ENCODE assay signal across 34 cellular contexts in genomic region chr7:95668504-95669018, GRCh38.
"Had no signal": no experiment of that assay in that cellular context is flagged by ENCODE, and none has a peak within 500 bp of the region (broad histone marks: within the 10 kb centered on the region; RNA-seq: fewer than 3 reads in every experiment).

No MANE protein-coding gene starts in this region.

- H3K4me1 ChIP-seq: SJCRH30 had no signal

- H3K9me3 Mint-ChIP-seq: activated naive CD8-positive, alpha-beta T cell treated with anti-CD3 and anti-CD28 coated beads, Interleukin-2, amount 10 ng/mL, durations not matched to agents 7 days and 5 days; central memory CD8-positive, alpha-beta T cell had no signal

- H3K27ac Mint-ChIP-seq: activated CD4-positive, alpha-beta T cell treated with anti-CD3 and anti-CD28 coated beads, Interleukin-2, amount 10 ng/mL, durations not matched to agents 24 days and 14 days; activated CD8-positive, alpha-beta T cell treated with anti-CD3 and anti-CD28 coated beads for 36 hours; activated naive CD4-positive, alpha-beta T cell treated with anti-CD3 and anti-CD28 coated beads, Interleukin-2, amount 50 U/mL, for 24 hours; activated naive CD8-positive, alpha-beta T cell treated with anti-CD3 and anti-CD28 coated beads, Interleukin-2, amount 10 ng/mL, durations not matched to agents 7 days and 5 days; activated T-cell treated with anti-CD3 and anti-CD28 coated beads, Interleukin-2, amount 50 U/mL, for 72 hours; activated T-helper 2 cell treated with anti-CD3 and anti-CD28 coated beads, Interferon-gamma antibody, Interleukin-2, Interleukin-4, amounts not matched to agents 10 μg/mL and 5 μg/mL and 100 μg/mL, durations not matched to agents 14 hours and 24 hours and 36 hours had no signal

- H3K27me3 Mint-ChIP-seq: activated CD4-positive, alpha-beta T cell treated with anti-CD3 and anti-CD28 coated beads, Interleukin-2, amount 10 ng/mL, durations not matched to agents 24 days and 14 days; activated naive CD4-positive, alpha-beta T cell treated with anti-CD3 and anti-CD28 coated beads, Interleukin-2, amount 50 U/mL, for 24 hours; activated naive CD8-positive, alpha-beta T cell treated with anti-CD3 and anti-CD28 coated beads, Interleukin-2, amount 10 ng/mL, durations not matched to agents 7 days and 5 days; central memory CD8-positive, alpha-beta T cell had no signal

- H2AFZ ChIP-seq: PC-9 had no signal

- H3K27ac ChIP-seq: ascending aorta, cardiac muscle cell, PC-9, SJCRH30, SK-N-MC, WERI-Rb-1 had no signal

- H3K36me3 ChIP-seq: ascending aorta, cardiac muscle cell, MG63, SJCRH30, WERI-Rb-1 had no signal

- H3K27me3 ChIP-seq: ascending aorta, cardiac muscle cell, MG63, SJCRH30 had no signal

- H3K4me1 Mint-ChIP-seq: activated CD4-positive, alpha-beta T cell treated with anti-CD3 and anti-CD28 coated beads, Interleukin-2, amount 10 ng/mL, durations not matched to agents 24 days and 14 days; activated naive CD4-positive, alpha-beta T cell treated with anti-CD3 and anti-CD28 coated beads, Interleukin-2, amount 50 U/mL, for 24 hours; activated naive CD8-positive, alpha-beta T cell treated with anti-CD3 and anti-CD28 coated beads, Interleukin-2, amount 10 ng/mL, durations not matched to agents 7 days and 5 days; central memory CD8-positive, alpha-beta T cell had no signal

- ATAC-seq: activated CD8-positive, alpha-beta T cell treated with anti-CD3 and anti-CD28 coated beads for 36 hours; activated T-cell treated with anti-CD3 and anti-CD28 coated beads, Interleukin-2, amount 50 U/mL, for 72 hours had no signal

- H3K4me3 ChIP-seq: ascending aorta, cardiac muscle cell, MG63, PC-9, SJCRH30, SK-N-MC had no signal

- H3K36me3 Mint-ChIP-seq: activated naive CD4-positive, alpha-beta T cell treated with anti-CD3 and anti-CD28 coated beads, Interleukin-2, amount 50 U/mL, for 24 hours; activated naive CD8-positive, alpha-beta T cell treated with anti-CD3 and anti-CD28 coated beads, Interleukin-2, amount 10 ng/mL, durations not matched to agents 7 days and 5 days had no signal

- DNase-seq: activated CD4-positive, alpha-beta T cell treated with anti-CD3 and anti-CD28 coated beads, Interleukin-2, amount 10 ng/mL, durations not matched to agents 24 days and 14 days; activated CD4-positive, alpha-beta T cell treated with anti-CD3 and anti-CD28 coated beads, Interleukin-2, amount 50 U/mL, for 4 hours; activated CD4-positive, CD25-positive, alpha-beta regulatory T cell; activated CD8-positive, alpha-beta T cell treated with anti-CD3 and anti-CD28 coated beads for 36 hours; activated gamma-delta T cell; activated naive CD4-positive, alpha-beta T cell treated with Interleukin-2 at 50 U/mL for 16 hours; activated naive CD8-positive, alpha-beta T cell treated with anti-CD3 and anti-CD28 coated beads, Interleukin-2, amount 10 ng/mL, durations not matched to agents 7 days and 5 days; activated T-cell treated with anti-CD3 and anti-CD28 coated beads, Interleukin-2, amount 50 U/mL, for 1 hour; activated T-cell treated with anti-CD3 and anti-CD28 coated beads, Interleukin-2, amount 50 U/mL, for 72 hours; amygdala; Kasumi-1; KBM-7; MG63; MV-4-11; NCI-H1092; NCI-H146; NCI-H187; NCI-H2029 treated with DMSO at 0.1 percent for 48 hours; NCI-H2171 treated with DMSO at 0.1 percent for 48 hours; NCI-H2227 treated with DMSO at 0.1 percent for 48 hours; NCI-H446 treated with DMSO at 0.1 percent for 48 hours; NCI-H69; NK-92 treated with Interleukin-12 subunit alpha and Interleukin-12 subunit beta, amount 100 ng/mL, for 24 hours; PC-9; SHP77; SJCRH30; T1000; WERI-Rb-1 had no signal

- H3K4me3 Mint-ChIP-seq: activated CD4-positive, alpha-beta T cell treated with anti-CD3 and anti-CD28 coated beads, Interleukin-2, amount 10 ng/mL, durations not matched to agents 24 days and 14 days; activated CD8-positive, alpha-beta T cell treated with anti-CD3 and anti-CD28 coated beads for 36 hours; activated naive CD4-positive, alpha-beta T cell treated with anti-CD3 and anti-CD28 coated beads, Interleukin-2, amount 50 U/mL, for 24 hours; activated naive CD8-positive, alpha-beta T cell treated with anti-CD3 and anti-CD28 coated beads, Interleukin-2, amount 10 ng/mL, durations not matched to agents 7 days and 5 days; activated T-cell treated with anti-CD3 and anti-CD28 coated beads, Interleukin-2, amount 50 U/mL, for 72 hours; central memory CD8-positive, alpha-beta T cell had no signal

- H3K9me3 ChIP-seq: ascending aorta, MG63, SJCRH30 had no signal

- H3K4me2 ChIP-seq: PC-9 had no signal
